1 cellular context compared by ENCODE assay signal in genomic region chr3:43670635-43671522, GRCh38.
TF ChIP-seq lines count a peak whose summit lies in the region.

No MANE protein-coding gene starts in this region.

TF ChIP-seq in K562, 482 proteins besides CTCF, POLR2A, EP300 and RAD21 (continued from another document and continues in another):
- TF ChIP-seq MGA (IDR thresholded peaks at IDR 0.05) (peak; percentile 61; the same call in 1 of the 2 replicates), CSDE1 (IDR thresholded peaks at IDR 0.05) (no peak), PHB2 (IDR thresholded peaks at IDR 0.05; ENCODE audit: low read depth) (peak; percentile 38; the same call in 1 of the 2 replicates), ZBTB40 (IDR thresholded peaks at IDR 0.05) (0 out of 2 replicates have a peak, but pooled peaks have one; percentile 22), ZBTB40 (CRISPR knock-in tag; IDR thresholded peaks at IDR 0.05) (no peak), TCF7L2 (IDR thresholded peaks at IDR 0.05; ENCODE audit: low read depth, low read length) (no peak), HMBOX1 (IDR thresholded peaks at IDR 0.05) (peak; percentile 97), GMEB1 (CRISPR knock-in tag; IDR thresholded peaks at IDR 0.05) (0 out of 2 replicates have a peak, but pooled peaks have one; percentile 22), ZNF655 (CRISPR knock-in tag; IDR thresholded peaks at IDR 0.05) (0 out of 2 replicates have a peak, but pooled peaks have one; percentile 11), CBX3 (IDR thresholded peaks at IDR 0.05; ENCODE audit: borderline replicate concordance in 1 of 2, low read length in 2 of 2) (peak in 1 of 2 experiments; percentile 75; a peak in 2 of 3 replicates), ARID3A (IDR thresholded peaks at IDR 0.05; ENCODE audit: borderline replicate concordance, low read depth, low read length) (peak; percentile 57; the same call in 1 of the 2 replicates), ZBTB9 (CRISPR knock-in tag; IDR thresholded peaks at IDR 0.05) (peak; percentile 76; the same call in 1 of the 2 replicates), NFRKB (IDR thresholded peaks at IDR 0.05; ENCODE audit: low read depth) (peak; percentile 21; the same call in 1 of the 2 replicates), KLF6 (CRISPR knock-in tag; IDR thresholded peaks at IDR 0.05; ENCODE audit: borderline replicate concordance) (peak; percentile 50; the same call in 1 of the 2 replicates), ZC3H4 (CRISPR knock-in tag; IDR thresholded peaks at IDR 0.05; ENCODE audit: borderline replicate concordance) (no peak), CREB1 (IDR thresholded peaks at IDR 0.05) (peak; percentile 36; the same call in 1 of the 2 replicates), CREB1 (CRISPR knock-in tag; IDR thresholded peaks at IDR 0.05) (no peak)
